In the genomic region with DNA sequence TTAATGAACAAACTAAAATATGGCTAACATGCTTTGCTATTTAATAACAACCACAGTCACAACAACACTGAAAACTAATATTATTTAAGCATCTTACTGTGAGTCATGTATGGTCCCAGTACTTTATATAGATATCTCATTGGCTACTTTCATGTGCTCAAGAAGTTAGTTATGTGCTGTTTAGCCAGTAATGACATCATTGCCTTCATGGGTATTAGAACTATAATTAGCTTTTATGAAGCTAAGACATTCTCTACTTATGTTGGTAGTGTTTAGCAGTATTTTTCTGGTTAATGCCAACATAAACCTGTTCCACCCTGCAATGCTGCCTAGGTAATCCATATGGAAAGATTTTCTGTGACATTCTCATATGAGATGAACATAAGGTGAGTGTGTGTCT, we compare ENCODE assay signal across 22 cellular contexts.
"Had no signal": no experiment of that assay in that cellular context is flagged by ENCODE, and none has a peak within 500 bp of the region (broad histone marks: within the 10 kb centered on the region; RNA-seq: fewer than 3 reads in every experiment).

No MANE protein-coding gene starts in this region.

- H3K9ac ChIP-seq: parathyroid adenoma had no signal

- H3K27ac ChIP-seq: dorsolateral prefrontal cortex, gastrocnemius medialis, heart left ventricle, neutrophil, parathyroid adenoma, transverse colon, vagina had no signal

- H3K79me2 ChIP-seq: parathyroid adenoma had no signal

- H3K27me3 ChIP-seq: dorsolateral prefrontal cortex, gastrocnemius medialis, transverse colon, vagina had no signal

- H3K4me3 ChIP-seq: dorsolateral prefrontal cortex, gastrocnemius medialis, heart left ventricle, transverse colon, vagina had no signal

- DNase-seq: activated CD4-positive, alpha-beta memory T cell treated with anti-CD3 and anti-CD28 coated beads for 36 hours; activated CD4-positive, alpha-beta T cell treated with anti-CD3 and anti-CD28 coated beads for 4 hours; activated naive CD4-positive, alpha-beta T cell treated with Interleukin-2 at 50 U/mL for 16 hours; activated naive CD8-positive, alpha-beta T cell treated with anti-CD3 and anti-CD28 coated beads, Interleukin-2, amount 10 ng/mL, durations not matched to agents 7 days and 5 days; activated T-cell treated with anti-CD3 and anti-CD28 coated beads for 4 hours; central memory CD4-positive, alpha-beta T cell; dorsolateral prefrontal cortex; gastrocnemius medialis; heart left ventricle; left cardiac atrium; mesendoderm; naive thymus-derived CD8-positive, alpha-beta T cell; stimulated activated CD4-positive, alpha-beta T cell treated with anti-CD3 and anti-CD28 coated beads, Interleukin-12 subunit alpha, Interleukin-12 subunit beta, amount 100 ng/mL, for 4 hours; stimulated activated CD4-positive, alpha-beta T cell treated with anti-CD3 and anti-CD28 coated beads, Interleukin-1b, Interleukin-23, amount 100 ng/mL, for 48 hours; stimulated activated CD8-positive, alpha-beta memory T cell treated with anti-CD3 and anti-CD28 coated beads, Interleukin-4, amount 100 ng/mL, for 48 hours; stimulated activated naive CD4-positive, alpha-beta T cell treated with Interleukin-2 at 50 U/mL for 16 hours; transverse colon had no signal

- H2AFZ ChIP-seq: parathyroid adenoma had no signal

- ATAC-seq: gastrocnemius medialis; heart left ventricle; left cardiac atrium; naive thymus-derived CD8-positive, alpha-beta T cell; WTC11 had no signal

- H3K9me3 ChIP-seq: gastrocnemius medialis, heart left ventricle, neutrophil, transverse colon, vagina had no signal

- H3K36me3 ChIP-seq: gastrocnemius medialis, heart left ventricle, neutrophil, transverse colon, vagina had no signal

- H3K4me1 ChIP-seq: gastrocnemius medialis, heart left ventricle, transverse colon, vagina had no signal

- FAIRE-seq: colon had no signal
